10 cellular contexts compared by ENCODE assay signal in the genomic region with DNA sequence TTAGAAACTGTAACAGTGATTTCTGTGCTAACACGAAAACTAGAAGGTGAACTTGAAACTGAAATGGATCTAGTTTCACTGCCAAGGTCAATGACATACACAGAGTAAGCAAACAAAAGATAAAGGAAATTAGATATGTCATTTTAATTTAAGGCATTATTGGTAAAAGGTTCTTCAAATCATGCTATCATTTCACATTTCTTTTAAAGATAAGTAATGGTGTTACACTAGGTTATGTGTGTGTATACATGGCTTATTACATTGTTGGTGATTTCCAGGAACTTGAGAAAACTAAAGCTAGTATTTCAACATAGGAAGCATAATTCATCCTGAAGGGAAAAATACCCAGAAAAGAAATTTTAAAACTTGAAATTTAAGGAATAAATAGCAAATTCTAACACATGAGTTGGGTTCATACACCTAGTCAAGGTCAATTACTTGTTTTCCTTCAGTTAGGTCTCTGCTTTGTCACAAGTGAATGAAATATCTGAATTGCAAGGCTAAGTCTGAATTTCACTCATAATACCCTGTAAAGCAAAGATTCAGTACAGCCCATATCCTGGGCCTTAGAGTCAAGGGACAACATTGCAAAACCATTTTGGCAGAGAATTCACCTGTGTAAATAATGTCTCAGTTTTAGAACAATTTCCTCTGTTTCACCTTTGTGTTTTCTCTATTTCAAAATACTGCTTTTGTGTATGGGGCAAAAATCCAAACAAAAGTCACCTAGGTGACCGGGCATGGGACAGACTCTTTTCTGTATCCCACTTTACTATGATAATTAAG.
A peak's percentile ranks its signal among the peaks of the same experiment; 100 is the strongest.
DNase-seq lines count a peak whose midpoint lies in the region; ATAC-seq and TF ChIP-seq lines count a peak whose summit lies in the region.
"Had no signal": no experiment of that assay in that cellular context is flagged by ENCODE, and none has a peak within 500 bp of the region (broad histone marks: within the 10 kb centered on the region; RNA-seq: fewer than 3 reads in every experiment).

No MANE protein-coding gene starts in this region.

- peaks cover 23% of the 10 kb centered on the region for H3K4me1 ChIP-seq in RWPE2 (ENCODE audit: insufficient read depth, poor library complexity, severe bottlenecking)

- peak; percentile 52 for ATAC-seq in HG02938 (IDR thresholded peaks at IDR 0.05; ENCODE audit: unreplicated experiment)
- peak; percentile 87 for ATAC-seq in RWPE2 (ENCODE audit: low read depth)
- ATAC-seq in left lobe of liver: peak; percentile 94
- no peak for ATAC-seq in HG02763 (IDR thresholded peaks at IDR 0.05; ENCODE audit: unreplicated experiment)

- no peak for TF ChIP-seq CTCF in GM10248 (IDR thresholded peaks at IDR 0.05; ENCODE audit: control extremely low read depth, extremely low read depth, low read depth, missing control alignments)
- TF ChIP-seq CTCF in RWPE2 (IDR thresholded peaks at IDR 0.05; ENCODE audit: poor library complexity, severe bottlenecking): no peak
- TF ChIP-seq CTCF in WERI-Rb-1 (IDR thresholded peaks at IDR 0.05; ENCODE audit: low read depth, low read length): no peak

- H3K4me3 ChIP-seq in RWPE2 (ENCODE audit: severe bottlenecking) (no peak overlapping the region), WERI-Rb-1 (ENCODE audit: low read depth, low read length) (no peak overlapping the region)

- CTCF ChIA-PET in GM10248 (lab: Yijun Ruan, JAX): interaction anchor here (0.7 to 1.8 kb wide), 3 partner anchors 11 to 25 kb away, joined by 3 to 5 read pairs (median 3); no protein-coding TSS in a partner anchor

- no peaks in the 10 kb centered on the region for H3K27me3 ChIP-seq in RWPE2 (ENCODE audit: insufficient read depth, poor library complexity, severe bottlenecking)
- no peaks in the 10 kb centered on the region for H3K27me3 ChIP-seq in WERI-Rb-1 (ENCODE audit: insufficient read depth, low read depth, severe bottlenecking)

- intact Hi-C loops in head of caudate nucleus (cut with DNase I): no loop called here

- DNase-seq in GM10248 (ENCODE audit: extremely low spot score): peak; percentile 12
- no peak for DNase-seq in RWPE2 (ENCODE audit: low spot score)
- peak; percentile 45 for DNase-seq in left lobe of liver (ENCODE audit: low spot score)
- DNase-seq in head of caudate nucleus: no peak
- DNase-seq in WERI-Rb-1: no peak
- no peak for DNase-seq in activated CD4-positive, alpha-beta T cell treated with anti-CD3 and anti-CD28 coated beads for 48 hours
- DNase-seq: activated CD4-positive, alpha-beta T cell treated with anti-CD3 and anti-CD28 coated beads, Interleukin-2, amount 50 U/mL, for 1 hour; occipital lobe had no signal

- H3K36me3 ChIP-seq in RWPE2 (ENCODE audit: low read depth) (no peaks in the 10 kb centered on the region), WERI-Rb-1 (no peaks in the 10 kb centered on the region)

- POLR2A ChIA-PET in GM10248 (lab: Yijun Ruan, JAX): no interaction called here

- H3K27ac ChIP-seq in RWPE2 (ENCODE audit: poor library complexity, severe bottlenecking) (peak overlapping the region; percentile 20), WERI-Rb-1 (no peak overlapping the region)

- H3K9me3 ChIP-seq in RWPE2 (ENCODE audit: severe bottlenecking): no peaks in the 10 kb centered on the region
- no peaks in the 10 kb centered on the region for H3K9me3 ChIP-seq in WERI-Rb-1 (ENCODE audit: severe bottlenecking)

Comparison
In these comparisons a context has a peak if more than half of its experiments do, and no peak if none do; other contexts are left out.
1. DNase-seq: peak in GM10248 (single experiment) and left lobe of liver (single experiment); none in RWPE2 (single experiment), head of caudate nucleus (0 of 42), WERI-Rb-1 (single experiment) and activated CD4-positive, alpha-beta T cell treated with anti-CD3 and anti-CD28 coated beads for 48 hours (single experiment).